In the genomic region with DNA sequence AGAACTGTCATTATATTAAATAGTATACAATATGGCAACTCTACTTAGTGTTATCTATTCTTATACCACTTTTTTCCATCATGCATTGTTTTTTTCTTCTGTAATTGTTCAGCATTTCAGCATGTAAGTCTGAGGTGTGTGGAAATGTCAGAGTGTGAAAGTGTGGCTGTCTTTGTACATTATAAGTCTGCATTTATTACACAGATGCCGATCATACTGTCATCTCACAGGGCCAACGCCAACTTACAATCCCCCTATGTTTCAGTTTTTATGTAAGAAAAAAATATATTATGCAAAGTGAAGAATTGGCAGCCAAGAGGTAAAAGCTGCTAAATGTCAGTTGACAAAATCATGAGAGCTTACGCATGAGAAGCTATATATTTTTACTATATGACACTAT, we compare ENCODE assay signal across 4 cellular contexts. TPM values are rescaled to one million over a fixed set of nuclear protein-coding genes. Genes with fewer than 3 reads are reported as not detected.
"Had no signal": no experiment of that assay in that cellular context is flagged by ENCODE, and none has a peak within 500 bp of the region (broad histone marks: within the 10 kb centered on the region; RNA-seq: fewer than 3 reads in every experiment).

No MANE protein-coding gene starts in this region.

- DNase-seq: GDM1, GF-D8 had no signal

- H3K4me3 ChIP-seq: GM12878 had no signal

- ATAC-seq: GM12878 had no signal

RNA-seq across cellular contexts. Expression of gene PCDH17, which starts 42.9 kb away (rescaled TPM):
- total RNA-seq: G401 had no signal
